Comparison of ENCODE assay signal across 15 cellular contexts in genomic region chr3:17384567-17385296, GRCh38.
A peak's percentile ranks its signal among the peaks of the same experiment; 100 is the strongest.
DNase-seq lines count a peak whose midpoint lies in the region; ATAC-seq, FAIRE-seq and TF ChIP-seq lines count a peak whose summit lies in the region.
"Had no signal": no experiment of that assay in that cellular context is flagged by ENCODE, and none has a peak within 500 bp of the region (broad histone marks: within the 10 kb centered on the region; RNA-seq: fewer than 3 reads in every experiment).

No MANE protein-coding gene starts in this region.

- H3K4me1 Mint-ChIP-seq in GM23338, result peaks cover 11% of the 10 kb centered on the region

- ATAC-seq in A549 (peak; percentile 24 to 55; a peak in 1 of 6 replicates), GM23338 (no peak), body of pancreas (peak; percentile 72), left colon (no peak), omental fat pad (ENCODE audit: low FRiP score) (no peak), HG02678 (IDR thresholded peaks at IDR 0.05; ENCODE audit: unreplicated experiment) (no peak)

- DNase-seq in A549 (ENCODE audit: low read depth in 1 of 2, low spot score in 1 of 2) (peak in 1 of 2 experiments; percentile 14), GM23338 (ENCODE audit: low spot score) (no peak), body of pancreas (no peak), kidney glomerular epithelial cell (lab: John Stamatoyannopoulos, UW) (peak; percentile 60), left colon (no peak), omental fat pad (ENCODE audit: low spot score) (no peak)
- no peak for DNase-seq in stimulated activated CD4-positive, alpha-beta T cell treated with anti-CD3 and anti-CD28 coated beads, Interleukin-4, amount 100 ng/mL, for 1 hour
- DNase-seq: activated T-cell treated with anti-CD3 and anti-CD28 coated beads, Interleukin-2, amount 50 U/mL, for 48 hours; H9; midbrain; NCI-H2029; Right ventricle myocardium superior; stimulated activated naive CD4-positive, alpha-beta T cell treated with Interleukin-2 at 50 U/mL for 16 hours had no signal

- H3K36me3 ChIP-seq in GM23338 (ENCODE audit: insufficient read depth) (no peaks in the 10 kb centered on the region), body of pancreas (replicated peaks in 1 of 2; ENCODE audit: insufficient read depth in 1 of 2, low read depth in 2 of 2) (no peaks in the 10 kb centered on the region)

- H3K9me3 ChIP-seq in A549 (no peaks in the 10 kb centered on the region), body of pancreas (no peaks in the 10 kb centered on the region)

- H3K4me3 ChIP-seq in A549 (no peak overlapping the region), GM23338 (no peak overlapping the region), body of pancreas (no peak overlapping the region)
- H3K4me3 ChIP-seq: smooth muscle cell had no signal

- no peaks in the 10 kb centered on the region for H3K36me3 Mint-ChIP-seq in GM23338 (ENCODE audit: low read depth)

- H3K9me3 Mint-ChIP-seq in GM23338, result no peaks in the 10 kb centered on the region
- H3K9me3 Mint-ChIP-seq: H9 had no signal

- H3K4me2 ChIP-seq in A549 (peak overlapping the region; percentile 70), GM23338 (no peak overlapping the region)
- H3K4me2 ChIP-seq: smooth muscle cell had no signal

- H2AFZ ChIP-seq in GM23338, result no peak overlapping the region

- H3K27ac Mint-ChIP-seq in GM23338, result peak overlapping the region; percentile 4; the same call in 1 of the 2 replicates

- no peaks in the 10 kb centered on the region for H3K79me2 ChIP-seq in GM23338 (replicated peaks; ENCODE audit: insufficient read depth)

- no peak for TF ChIP-seq EP300 in A549 (IDR thresholded peaks at IDR 0.05)

- WGBS in A549 (ENCODE audit: missing lambda C conversion rate), result 24% methylated on average over 3 of the region's 3 CpGs
- WGBS in body of pancreas, 2 donors, result 66 to 67% methylated on average over 3 of the region's 3 CpGs

- no peak overlapping the region for H3K4me3 Mint-ChIP-seq in GM23338
- H3K4me3 Mint-ChIP-seq: H9 had no signal

- no peaks in the 10 kb centered on the region for H3F3A ChIP-seq in GM23338 (replicated peaks; ENCODE audit: low read depth)

- no peak for TF ChIP-seq POLR2A in A549 (IDR thresholded peaks at IDR 0.05; ENCODE audit: low read length)
- TF ChIP-seq POLR2A in body of pancreas (IDR thresholded peaks at IDR 0.05), result no peak

- no peaks in the 10 kb centered on the region for H3K9me2 ChIP-seq in GM23338 (ENCODE audit: insufficient read depth)

- POLR2A ChIA-PET in A549 (lab: Yijun Ruan, JAX), result no interaction called here

- CTCF ChIA-PET in A549 (lab: Yijun Ruan, JAX), result interaction anchor here (0.6 kb wide), 2 partner anchors 276 to 562 kb away, joined by 3 read pairs; no protein-coding TSS in a partner anchor

- no peak for FAIRE-seq in A549 (lab: Jason Lieb, UNC)

- no peaks in the 10 kb centered on the region for H3K27me3 ChIP-seq in GM23338 (ENCODE audit: insufficient read depth)
- H3K27me3 ChIP-seq in body of pancreas, result no peaks in the 10 kb centered on the region

- H3K27ac ChIP-seq in A549 (peak overlapping the region; percentile 19 to 50; a peak in 3 of 6 replicates), GM23338 (ENCODE audit: low read depth) (no peak overlapping the region), body of pancreas (peak overlapping the region in 3 of 4 donors; percentile 6 to 50 (median 42))

- H4K20me1 ChIP-seq in GM23338 (replicated peaks; ENCODE audit: insufficient read depth), result no peaks in the 10 kb centered on the region

- H3K27me3 Mint-ChIP-seq in GM23338 (ENCODE audit: insufficient read depth, low read depth, poor library complexity), result no peaks in the 10 kb centered on the region

- intact Hi-C loops in body of pancreas (cut with DNase I) (no loop called here), left colon (cut with DNase I, micrococcal nuclease) (no loop called here)

- peaks cover 27% of the 10 kb centered on the region for H3K4me1 ChIP-seq in A549
- peaks cover 6% of the 10 kb centered on the region for H3K4me1 ChIP-seq in GM23338 (ENCODE audit: insufficient read depth)
- H3K4me1 ChIP-seq in body of pancreas, result peaks cover 21% of the 10 kb centered on the region

- TF ChIP-seq CTCF in A549 (IDR thresholded peaks at IDR 0.05) (no peak), GM23338 (conservative IDR thresholded peaks at IDR 0.05; ENCODE audit: low read depth in 2 of 2) (no peak), body of pancreas (IDR thresholded peaks at IDR 0.05) (no peak), omental fat pad (IDR thresholded peaks at IDR 0.05) (no peak)

- no peak for TF ChIP-seq RAD21 in A549 (conservative IDR thresholded peaks at IDR 0.05 in 1 of 2, IDR thresholded peaks at IDR 0.05 in 1 of 2)

TF ChIP-seq in A549, 52 proteins besides CTCF, POLR2A, EP300 and RAD21:
- TF ChIP-seq CEBPB (IDR thresholded peaks at IDR 0.05), result peak; percentile 98 to 99
- TF ChIP-seq, protein P1, sequence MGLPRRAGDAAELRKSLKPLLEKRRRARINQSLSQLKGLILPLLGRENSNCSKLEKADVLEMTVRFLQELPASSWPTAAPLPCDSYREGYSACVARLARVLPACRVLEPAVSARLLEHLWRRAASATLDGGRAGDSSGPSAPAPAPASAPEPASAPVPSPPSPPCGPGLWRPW (IDR thresholded peaks at IDR 0.05), result peak; percentile 96
- no peak for TF ChIP-seq TFCP2L1 (CRISPR knock-in tag; IDR thresholded peaks at IDR 0.05)

TF ChIP-seq in GM23338, 12 proteins besides CTCF, POLR2A, EP300 and RAD21 (continues in another document):
- no peak for TF ChIP-seq ZNF462 (CRISPR knock-in tag; IDR thresholded peaks at IDR 0.05)
- TF ChIP-seq CREB1 (CRISPR knock-in tag; IDR thresholded peaks at IDR 0.05; ENCODE audit: low read depth), result no peak
- no peak for TF ChIP-seq ZNF331 (CRISPR knock-in tag; IDR thresholded peaks at IDR 0.05; ENCODE audit: low read depth)
- TF ChIP-seq POLR2AphosphoS5 (IDR thresholded peaks at IDR 0.05; ENCODE audit: low read depth), result no peak
- no peak for TF ChIP-seq STAT1 (IDR thresholded peaks at IDR 0.05; ENCODE audit: unreplicated experiment)
- no peak for TF ChIP-seq ZNF114 (CRISPR knock-in tag; IDR thresholded peaks at IDR 0.05)
- no peak for TF ChIP-seq EZH2phosphoT487 (IDR thresholded peaks at IDR 0.05; ENCODE audit: unreplicated experiment)
- no peak for TF ChIP-seq EZH2 (IDR thresholded peaks at IDR 0.05; ENCODE audit: low read depth, unreplicated experiment)

Comparison
In these comparisons a context has a peak if more than half of its experiments do, and no peak if none do; other contexts are left out.
1. ATAC-seq: peak in A549 (2 of 2) and body of pancreas (single experiment); none in GM23338 (single experiment), left colon (single experiment), omental fat pad (single experiment) and HG02678 (single experiment).